In the genomic region with DNA sequence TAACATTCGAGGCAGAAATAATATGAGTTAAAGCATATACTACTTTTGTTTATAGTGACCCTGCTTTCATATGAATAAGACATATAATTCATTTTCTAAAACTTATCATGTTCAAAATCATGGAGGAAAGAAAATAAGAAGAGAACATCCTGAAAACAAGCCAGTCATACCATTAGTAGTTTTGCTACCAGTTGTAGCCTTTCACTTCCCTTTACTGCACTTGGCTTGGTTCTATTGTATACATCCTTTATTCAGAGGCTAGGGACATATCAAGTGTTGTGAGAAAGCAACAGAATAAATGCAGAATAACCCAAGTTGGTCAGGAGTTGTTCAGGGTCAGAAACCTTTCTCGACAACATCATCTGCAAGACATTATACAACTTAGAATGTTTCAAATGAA, we compare ENCODE assay signal across 13 cellular contexts.
DNase-seq lines count a peak whose midpoint lies in the region; ATAC-seq and TF ChIP-seq lines count a peak whose summit lies in the region.
"Had no signal": no experiment of that assay in that cellular context is flagged by ENCODE, and none has a peak within 500 bp of the region (broad histone marks: within the 10 kb centered on the region; RNA-seq: fewer than 3 reads in every experiment).

No MANE protein-coding gene starts in this region.

- no peaks in the 10 kb centered on the region for H3K4me1 ChIP-seq in PC-9 (replicated peaks; ENCODE audit: insufficient read depth)
- H3K4me1 ChIP-seq: sigmoid colon had no signal

- POLR2A ChIA-PET in PC-9 (lab: Charles Lee; ENCODE audit: unreplicated experiment), result no interaction called here

- H3K9me2 ChIP-seq in PC-9 (ENCODE audit: insufficient read depth), result no peaks in the 10 kb centered on the region

- CTCF ChIA-PET in PC-9 (lab: Charles Lee), result no interaction called here

- TF ChIP-seq CTCF in PC-9 (conservative IDR thresholded peaks at IDR 0.05), result no peak

- no peaks in the 10 kb centered on the region for H4K20me1 ChIP-seq in PC-9 (ENCODE audit: insufficient read depth)

- no peaks in the 10 kb centered on the region for H3K36me3 ChIP-seq in PC-9 (ENCODE audit: low read depth)
- H3K36me3 ChIP-seq: sigmoid colon had no signal

- H3K4me2 ChIP-seq in PC-9, result no peak overlapping the region
- H3K4me2 ChIP-seq: KMS-11 had no signal

- BruUV-seq in PC-9 (replicated peaks; lab: Mats Ljungman, UMichigan), result no TSS peak

- no peaks in the 10 kb centered on the region for H3K27me3 ChIP-seq in PC-9 (ENCODE audit: insufficient read depth, low read depth)
- H3K27me3 ChIP-seq: sigmoid colon had no signal

- H3K27ac ChIP-seq in caudate nucleus (ENCODE audit: low read depth, low read length) (no peak overlapping the region), PC-9 (no peak overlapping the region)
- H3K27ac ChIP-seq: KMS-11, sigmoid colon had no signal

- intact Hi-C loops in left colon (cut with DNase I, micrococcal nuclease), result no loop called here
- intact Hi-C loops in PC-9 (cut with micrococcal nuclease; ENCODE audit: unreplicated experiment), result no loop called here

- ATAC-seq in GM18508 (IDR thresholded peaks at IDR 0.05; ENCODE audit: insufficient read depth, unreplicated experiment), result peak; percentile 88
- peak; percentile 89 for ATAC-seq in GM21360 (IDR thresholded peaks at IDR 0.05; ENCODE audit: unreplicated experiment)
- ATAC-seq in HG02885 (IDR thresholded peaks at IDR 0.05; ENCODE audit: poor library complexity, unreplicated experiment), result peak; percentile 78
- ATAC-seq in HG03520 (IDR thresholded peaks at IDR 0.05; ENCODE audit: unreplicated experiment), result peak; percentile 98
- no peak for ATAC-seq in left colon
- ATAC-seq: effector memory CD8-positive, alpha-beta T cell; left cardiac atrium had no signal

- H2AFZ ChIP-seq in PC-9, result no peak overlapping the region

- DNase-seq in left colon, result no peak
- DNase-seq in caudate nucleus (lab: John Stamatoyannopoulos, UW), result no peak
- no peak for DNase-seq in PC-9
- DNase-seq in NCI-H2196 treated with DMSO at 0.1 percent for 48 hours (lab: John Stamatoyannopoulos, UW; ENCODE audit: unreplicated experiment), result no peak
- DNase-seq: activated CD4-positive, alpha-beta T cell treated with anti-CD3 and anti-CD28 coated beads, Interleukin-2, amount 50 U/mL, for 1 hour; effector memory CD8-positive, alpha-beta T cell; left cardiac atrium; sigmoid colon had no signal

- no peaks in the 10 kb centered on the region for H3K79me2 ChIP-seq in PC-9 (ENCODE audit: low read depth)

- no peak overlapping the region for H3K4me3 ChIP-seq in PC-9
- H3K4me3 ChIP-seq: sigmoid colon had no signal

- H3F3A ChIP-seq in PC-9 (ENCODE audit: insufficient read depth, low read depth), result no peaks in the 10 kb centered on the region

- no peaks in the 10 kb centered on the region for H3K9me3 ChIP-seq in PC-9 (ENCODE audit: insufficient read depth, low read depth)
- H3K9me3 ChIP-seq: sigmoid colon had no signal
